Comparison of ENCODE assay signal across 17 cellular contexts in genomic region chr4:106986486-106986885, GRCh38. TPM values are rescaled to one million over a fixed set of nuclear protein-coding genes. Genes with fewer than 3 reads are reported as not detected.
DNase-seq lines count a peak whose midpoint lies in the region; ATAC-seq and TF ChIP-seq lines count a peak whose summit lies in the region.
"Had no signal": no experiment of that assay in that cellular context is flagged by ENCODE, and none has a peak within 500 bp of the region (broad histone marks: within the 10 kb centered on the region; RNA-seq: fewer than 3 reads in every experiment).

No MANE protein-coding gene starts in this region.

- no peaks in the 10 kb centered on the region for H3K9me2 ChIP-seq in MM.1S (replicated peaks; ENCODE audit: insufficient read depth, low read length)
- H3K9me2 ChIP-seq in PC-3 (replicated peaks; ENCODE audit: low read length) = no peaks in the 10 kb centered on the region

- CTCF ChIA-PET in PC-3 (lab: Charles Lee) = no interaction called here

- H3K4me2 ChIP-seq in MM.1S (ENCODE audit: low read depth, low read length) (no peak overlapping the region), PC-3 (ENCODE audit: low read length) (no peak overlapping the region)

- H3K27ac ChIP-seq in MM.1S (ENCODE audit: low read length) = no peak overlapping the region
- no peak overlapping the region for H3K27ac ChIP-seq in PC-3 (ENCODE audit: low read length)
- H3K27ac ChIP-seq: SJSA1, testis had no signal

- POLR2A ChIA-PET in PC-3 (lab: Charles Lee; ENCODE audit: unreplicated experiment) = no interaction called here

- no peaks in the 10 kb centered on the region for H3F3A ChIP-seq in MM.1S (ENCODE audit: insufficient read depth, low read length)
- no peaks in the 10 kb centered on the region for H3F3A ChIP-seq in PC-3 (ENCODE audit: low read length, unreplicated experiment)

- H2AFZ ChIP-seq in MM.1S (ENCODE audit: low read length) (no peak overlapping the region), PC-3 (ENCODE audit: low read length) (no peak overlapping the region)

- H3K9ac ChIP-seq in MM.1S (ENCODE audit: low read length) (no peak overlapping the region), PC-3 (ENCODE audit: low read length) (no peak overlapping the region)

- no peak overlapping the region for H3K4me3 ChIP-seq in MM.1S (ENCODE audit: low read length)
- no peak overlapping the region for H3K4me3 ChIP-seq in PC-3 (ENCODE audit: low read length)
- H3K4me3 ChIP-seq: SJSA1, testis had no signal

- peak; percentile 72 for ATAC-seq in sciatic nerve
- no peak for ATAC-seq in PC-3
- no peak for ATAC-seq in HG03521 (IDR thresholded peaks at IDR 0.05; ENCODE audit: unreplicated experiment)
- ATAC-seq: left cardiac atrium, natural killer cell had no signal

- no TSS peak for BruUV-seq in PC-3 (replicated peaks; lab: Mats Ljungman, UMichigan)

- TF ChIP-seq CTCF in MM.1S (IDR thresholded peaks at IDR 0.05; ENCODE audit: low read length) = no peak
- no peak for TF ChIP-seq CTCF in PC-3 (conservative IDR thresholded peaks at IDR 0.05; ENCODE audit: low read depth, low read length)

- H3K4me1 ChIP-seq in MM.1S (ENCODE audit: low read length) (no peaks in the 10 kb centered on the region), PC-3 (ENCODE audit: insufficient read depth, low read length) (no peaks in the 10 kb centered on the region)
- H3K4me1 ChIP-seq: SJSA1, testis had no signal

- H3K27me3 ChIP-seq in MM.1S (replicated peaks; ENCODE audit: insufficient read depth, low read length) (no peaks in the 10 kb centered on the region), PC-3 (ENCODE audit: low read length) (0 out of 2 replicates have a peak, but pooled peaks cover 2% of the 10 kb centered on the region)
- H3K27me3 ChIP-seq: SJSA1, testis had no signal

- DNase-seq in GM04504 (ENCODE audit: low read depth) (peak; percentile 26), NOMO-1 treated with dmso at 0.1 percent for 144 hours (lab: John Stamatoyannopoulos, UW; ENCODE audit: unreplicated experiment) (peak; percentile 40), dedifferentiated amniotic fluid mesenchymal stem cell (ENCODE audit: extremely low spot score) (peak; percentile 57), sciatic nerve (ENCODE audit: low spot score) (no peak), MM.1S (no peak), PC-3 (no peak)
- DNase-seq: activated CD8-positive, alpha-beta memory T cell treated with anti-CD3 and anti-CD28 coated beads, Interleukin-2, amount 50 U/mL, for 4 hours; activated naive CD8-positive, alpha-beta T cell treated with anti-CD3 and anti-CD28 coated beads, Interleukin-2, amount 10 ng/mL, durations not matched to agents 7 days and 5 days; DMS153; glutamatergic neuron; left cardiac atrium; natural killer cell; NCI-H526; testis had no signal

- intact Hi-C loops in sciatic nerve (cut with DNase I) (no loop called here), PC-3 (cut with micrococcal nuclease) (no loop called here)

- no peaks in the 10 kb centered on the region for H4K20me1 ChIP-seq in MM.1S (ENCODE audit: insufficient read depth, low read length)
- H4K20me1 ChIP-seq in PC-3 (ENCODE audit: low read length) = no peaks in the 10 kb centered on the region

- H3K9me3 ChIP-seq in MM.1S (replicated peaks; ENCODE audit: insufficient read depth, low read length) (no peaks in the 10 kb centered on the region), PC-3 (ENCODE audit: low read length) (no peaks in the 10 kb centered on the region)
- H3K9me3 ChIP-seq: SJSA1, testis had no signal

- no peaks in the 10 kb centered on the region for H3K36me3 ChIP-seq in MM.1S (replicated peaks; ENCODE audit: insufficient read depth, low read length)
- no peaks in the 10 kb centered on the region for H3K36me3 ChIP-seq in PC-3 (ENCODE audit: low read depth, low read length)
- H3K36me3 ChIP-seq: SJSA1 had no signal

- H3K79me2 ChIP-seq in MM.1S (ENCODE audit: low read length) (no peaks in the 10 kb centered on the region), PC-3 (ENCODE audit: low read length) (no peaks in the 10 kb centered on the region)

RNA-seq across cellular contexts. Expression of gene DKK2, which starts 49.6 kb away (rescaled TPM):
- total RNA-seq in sciatic nerve (16.5 TPM), PC-3 (2014; rRNA removed) (not detected in 2 replicates)
- total RNA-seq: activated naive CD8-positive, alpha-beta T cell treated with anti-CD3 and anti-CD28 coated beads, Interleukin-2, amount 10 ng/mL, durations not matched to agents 7 days and 5 days; dermis microvascular lymphatic vessel endothelial cell had no signal

Comparison
In these comparisons a context has a peak if more than half of its experiments do, and no peak if none do; other contexts are left out.
1. DNase-seq: peak in GM04504 (single experiment), NOMO-1 treated with dmso at 0.1 percent for 144 hours (single experiment) and dedifferentiated amniotic fluid mesenchymal stem cell (single experiment); none in sciatic nerve (single experiment), MM.1S (single experiment) and PC-3 (single experiment).
2. RNA of gene DKK2, which starts 49.6 kb away (total RNA-seq): 16.5 TPM in sciatic nerve (single experiment); not detected in PC-3; every median in the first group is over 10 times any median in the second.